In the genomic region with DNA sequence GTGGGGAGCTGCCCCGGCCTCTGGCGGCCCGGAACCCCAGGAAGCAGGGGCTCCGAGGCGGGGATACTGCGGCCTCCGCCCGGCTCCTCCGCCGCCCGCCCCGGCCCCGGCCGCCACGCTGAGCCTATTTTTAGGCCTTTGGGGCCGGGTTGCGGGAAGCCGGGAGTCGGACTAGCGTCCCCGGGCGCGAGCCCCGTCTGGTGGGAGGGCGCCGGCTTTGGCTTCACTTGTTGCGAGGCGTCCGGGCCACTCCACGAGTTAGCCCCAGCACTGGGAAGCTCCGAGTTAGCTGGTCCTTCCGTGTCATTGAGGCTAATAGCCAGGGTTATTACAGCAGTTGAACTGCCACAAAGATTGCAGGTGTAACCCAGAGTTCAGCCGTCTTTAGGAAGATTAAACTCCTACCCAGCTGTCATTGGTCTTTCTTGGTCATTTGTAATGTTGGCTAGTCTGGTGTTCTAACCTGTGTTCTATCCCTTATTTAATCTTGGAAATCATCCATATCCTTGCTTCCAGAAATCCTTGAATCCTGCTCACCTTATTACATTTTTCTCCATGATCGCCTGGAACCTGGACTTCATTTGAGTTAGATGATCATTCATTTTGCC, we compare ENCODE assay signal across 8 cellular contexts. TPM values are rescaled to one million over a fixed set of nuclear protein-coding genes. Genes with fewer than 3 reads are reported as not detected.
DNase-seq lines count a peak whose midpoint lies in the region; ATAC-seq, FAIRE-seq and TF ChIP-seq lines count a peak whose summit lies in the region.

No MANE protein-coding gene starts in this region.

- no peaks in the 10 kb centered on the region for H3K9me3 ChIP-seq in MG63
- no peaks in the 10 kb centered on the region for H3K9me3 ChIP-seq in esophagus squamous epithelium
- H3K9me3 ChIP-seq in naive thymus-derived CD4-positive, alpha-beta T cell (ENCODE audit: control insufficient read depth in 2 of 3, low read length in 3 of 3): no peaks in the 10 kb centered on the region

- intact Hi-C loops in esophagus squamous epithelium (cut with DNase I): no loop called here
- intact Hi-C loops in naive thymus-derived CD4-positive, alpha-beta T cell (cut with micrococcal nuclease): loop anchor here (5.0 to 10.0 kb wide), 5 partner anchors 35 to 1773 kb away; partner anchors contain the start of genes COMMD2 (in 1 of the 2), ERICH6 (in 1 of the 2) and SIAH2 (in 1 of the 2)

- CTCF ChIA-PET in HEK293T (lab: Yijun Ruan, JAX): no interaction called here
- CTCF ChIA-PET in naive thymus-derived CD4-positive, alpha-beta T cell (lab: Charles Lee): interaction anchor here (1.3 kb wide), 1 partner anchor 10 kb away, joined by 3 read pairs; no protein-coding TSS in a partner anchor

- POLR2A ChIA-PET in HEK293T (lab: Yijun Ruan, JAX): interaction anchor here (1.0 to 1.1 kb wide), 2 partner anchors 18 to 26 kb away, joined by 3 to 4 read pairs; no protein-coding TSS in a partner anchor
- POLR2A ChIA-PET in naive thymus-derived CD4-positive, alpha-beta T cell (lab: Charles Lee): interaction anchor here (1.1 to 2.1 kb wide), 5 partner anchors 9 to 138 kb away, joined by 3 to 9 read pairs (median 4); partner anchors contain the start of gene HLTF

- WGBS in esophagus squamous epithelium, 2 donors: 8 to 19% methylated on average over 5 to 12 of the region's 34 CpGs

- H3K27me3 ChIP-seq in MG63: no peaks in the 10 kb centered on the region
- no peaks in the 10 kb centered on the region for H3K27me3 ChIP-seq in esophagus squamous epithelium
- H3K27me3 ChIP-seq in naive thymus-derived CD4-positive, alpha-beta T cell (ENCODE audit: control insufficient read depth in 2 of 2, insufficient read depth in 2 of 2, low read length in 2 of 2): no peaks in the 10 kb centered on the region

- peaks cover 0 to 30% (median 14%) of the 10 kb centered on the region in 5 donors for H3K36me3 Mint-ChIP-seq in naive thymus-derived CD4-positive, alpha-beta T cell

- H3K36me3 ChIP-seq in MG63: peaks cover 32% of the 10 kb centered on the region
- H3K36me3 ChIP-seq in esophagus squamous epithelium: peaks cover 0 to 32% (median 3%) of the 10 kb centered on the region in 3 donors
- H3K36me3 ChIP-seq in naive thymus-derived CD4-positive, alpha-beta T cell (ENCODE audit: control insufficient read depth in 2 of 3, insufficient read depth in 3 of 3, low read length in 3 of 3): peaks cover 0 to 10% (median 0%) of the 10 kb centered on the region in 3 experiments

- H3K27ac Mint-ChIP-seq in naive thymus-derived CD4-positive, alpha-beta T cell: peak overlapping the region in 8 of 9 donors; percentile 75 to 87 (median 80)

- peak overlapping the region; percentile 91 to 99 (median 94) for H3K27ac ChIP-seq in esophagus squamous epithelium
- H3K27ac ChIP-seq in naive thymus-derived CD4-positive, alpha-beta T cell (ENCODE audit: low read depth, low read length): peak overlapping the region; percentile 76

- no peak for FAIRE-seq in urothelium cell line (lab: Jason Lieb, UNC)

- peaks cover 9 to 32% (median 9%) of the 10 kb centered on the region in 3 donors for H3K4me1 ChIP-seq in esophagus squamous epithelium
- H3K4me1 ChIP-seq in naive thymus-derived CD4-positive, alpha-beta T cell (ENCODE audit: control insufficient read depth in 2 of 2, insufficient read depth in 2 of 2, low read length in 2 of 2): peaks cover 8 to 16% of the 10 kb centered on the region in 2 donors

- TF ChIP-seq CTCF in esophagus squamous epithelium (IDR thresholded peaks at IDR 0.05): no peak

- peak; percentile 2 for ATAC-seq in naive thymus-derived CD4-positive, alpha-beta T cell

- H3K4me1 Mint-ChIP-seq in naive thymus-derived CD4-positive, alpha-beta T cell: peaks cover 5 to 41% (median 30%) of the 10 kb centered on the region in 7 donors

- peaks cover 0 to 3% (median 0%) of the 10 kb centered on the region in 5 donors for H3K27me3 Mint-ChIP-seq in naive thymus-derived CD4-positive, alpha-beta T cell

- no peaks in the 10 kb centered on the region for H3K9me3 Mint-ChIP-seq in naive thymus-derived CD4-positive, alpha-beta T cell

- H3K4me3 Mint-ChIP-seq in naive thymus-derived CD4-positive, alpha-beta T cell: peak overlapping the region; percentile 70 to 91 (median 87)

- peak; percentile 11 for DNase-seq in activated T-cell treated with anti-CD3 and anti-CD28 coated beads for 24 hours (ENCODE audit: low read depth)
- DNase-seq in activated T-cell treated with anti-CD3 and anti-CD28 coated beads, Interleukin-2, amount 50 U/mL, for 1 hour: no peak
- peak; percentile 50 for DNase-seq in HEK293T (ENCODE audit: extremely low spot score)
- peak; percentile 67 for DNase-seq in MG63
- DNase-seq in activated CD8-positive, alpha-beta memory T cell treated with anti-CD3 and anti-CD28 coated beads for 48 hours (ENCODE audit: low read depth in 2 of 3, low spot score in 2 of 3): peak in 2 of 3 experiments; percentile 13 to 23
- DNase-seq in esophagus squamous epithelium (lab: John Stamatoyannopoulos, UW): no peak
- peak in 2 of 9 donors; percentile 4 to 31 for DNase-seq in naive thymus-derived CD4-positive, alpha-beta T cell
- peak; percentile 31 for DNase-seq in urothelium cell line (ENCODE audit: low spot score)

- TF ChIP-seq POLR2A in esophagus squamous epithelium (IDR thresholded peaks at IDR 0.05): no peak

- H3K4me3 ChIP-seq in MG63 (peak overlapping the region; percentile 78), esophagus squamous epithelium (peak overlapping the region; percentile 76 to 97 (median 95))
- peak overlapping the region; percentile 77 for H3K4me3 ChIP-seq in naive thymus-derived CD4-positive, alpha-beta T cell (ENCODE audit: low read length)

TF ChIP-seq in HEK293T, 16 proteins besides CTCF, POLR2A, EP300 and RAD21:
- TF ChIP-seq FOXK2 (IDR thresholded peaks at IDR 0.05) (no peak), L3MBTL2 (conservative IDR thresholded peaks at IDR 0.05) (no peak), HDGF (IDR thresholded peaks at IDR 0.05; ENCODE audit: borderline replicate concordance) (no peak), NFRKB (IDR thresholded peaks at IDR 0.05) (no peak), SUZ12 (IDR thresholded peaks at IDR 0.05) (no peak), CTBP1 (IDR thresholded peaks at IDR 0.05; ENCODE audit: borderline replicate concordance) (no peak), ELF4 (IDR thresholded peaks at IDR 0.05) (no peak; the same call in 1 of the 2 replicates), FOXA1 (IDR thresholded peaks at IDR 0.05) (no peak), BHLHE40 (IDR thresholded peaks at IDR 0.05; ENCODE audit: borderline replicate concordance) (no peak), TARDBP (IDR thresholded peaks at IDR 0.05) (no peak), ZNF384 (IDR thresholded peaks at IDR 0.05) (no peak), SP1 (IDR thresholded peaks at IDR 0.05) (no peak), ARNT (IDR thresholded peaks at IDR 0.05) (no peak), LEF1 (IDR thresholded peaks at IDR 0.05; ENCODE audit: borderline replicate concordance) (no peak)
- TF ChIP-seq, protein P1, sequence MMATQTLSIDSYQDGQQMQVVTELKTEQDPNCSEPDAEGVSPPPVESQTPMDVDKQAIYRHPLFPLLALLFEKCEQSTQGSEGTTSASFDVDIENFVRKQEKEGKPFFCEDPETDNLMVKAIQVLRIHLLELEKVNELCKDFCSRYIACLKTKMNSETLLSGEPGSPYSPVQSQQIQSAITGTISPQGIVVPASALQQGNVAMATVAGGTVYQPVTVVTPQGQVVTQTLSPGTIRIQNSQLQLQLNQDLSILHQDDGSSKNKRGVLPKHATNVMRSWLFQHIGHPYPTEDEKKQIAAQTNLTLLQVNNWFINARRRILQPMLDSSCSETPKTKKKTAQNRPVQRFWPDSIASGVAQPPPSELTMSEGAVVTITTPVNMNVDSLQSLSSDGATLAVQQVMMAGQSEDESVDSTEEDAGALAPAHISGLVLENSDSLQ (IDR thresholded peaks at IDR 0.05): no peak
TF ChIP-seq in HEK293T: peak in this region for 0.

RNA-seq across cellular contexts. Expression of gene GYG1, which starts 0.8 kb away (rescaled TPM):
- 76.3 and 96.1 TPM in 2 replicates for total RNA-seq in MG63 (2014; rRNA removed; shearing (Covaris generic); ENCODE audit: low replicate concordance)
- 10 to 100 TPM; 16.6 to 55.5 (median 35.8) TPM for total RNA-seq in esophagus squamous epithelium
- total RNA-seq in naive thymus-derived CD4-positive, alpha-beta T cell: 10 to 100 TPM; 15.5 to 39.3 (median 16.2) TPM
- polyA plus RNA-seq in naive thymus-derived CD4-positive, alpha-beta T cell: 10 to 100 TPM; 28.9 to 34.7 TPM

Comparison
In these comparisons a context has a peak if more than half of its experiments do, and no peak if none do; other contexts are left out.
1. DNase-seq: peak in activated T-cell treated with anti-CD3 and anti-CD28 coated beads for 24 hours (single experiment), HEK293T (single experiment), MG63 (single experiment), activated CD8-positive, alpha-beta memory T cell treated with anti-CD3 and anti-CD28 coated beads for 48 hours (2 of 3) and urothelium cell line (single experiment); none in activated T-cell treated with anti-CD3 and anti-CD28 coated beads, Interleukin-2, amount 50 U/mL, for 1 hour (single experiment) and esophagus squamous epithelium (single experiment).
2. Peak in every context shown above with its lines, with median percentiles within 50 percentile points of each other: H3K4me3 ChIP-seq.